In the genomic region with DNA sequence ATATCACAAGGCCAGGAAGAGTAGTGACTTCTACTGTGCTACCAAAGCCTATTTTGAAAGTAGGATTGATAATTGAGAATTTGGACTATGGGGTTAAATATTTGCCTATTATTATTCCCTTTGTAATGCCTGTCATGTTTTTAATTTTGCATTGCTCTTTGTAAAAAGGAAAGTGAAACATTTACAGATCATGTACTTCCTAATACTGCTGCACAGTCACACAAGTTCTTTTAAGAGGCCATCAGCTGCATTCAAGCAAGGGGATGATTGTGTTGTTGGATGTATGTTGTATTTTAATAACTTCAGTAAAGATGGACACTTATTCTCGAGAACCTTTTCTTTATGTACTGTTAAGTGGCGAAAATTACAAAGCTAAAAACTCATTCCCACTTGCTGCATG, we compare ENCODE assay signal across 24 cellular contexts.
A peak's percentile ranks its signal among the peaks of the same experiment; 100 is the strongest.
DNase-seq lines count a peak whose midpoint lies in the region; ATAC-seq lines count a peak whose summit lies in the region.
"Had no signal": no experiment of that assay in that cellular context is flagged by ENCODE, and none has a peak within 500 bp of the region (broad histone marks: within the 10 kb centered on the region; RNA-seq: fewer than 3 reads in every experiment).

No MANE protein-coding gene starts in this region.

- DNase-seq in MV-4-11 (lab: John Stamatoyannopoulos, UW) (peak; percentile 6), kidney tubule cell (ENCODE audit: low spot score) (no peak), NCI-H2107 (lab: John Stamatoyannopoulos, UW) (no peak), NCI-H2081 treated with DMSO at 0.1 percent for 48 hours (lab: John Stamatoyannopoulos, UW) (no peak)
- DNase-seq: activated CD4-positive, alpha-beta T cell treated with anti-CD3 and anti-CD28 coated beads for 4 hours; activated gamma-delta T cell; amygdala; CD8-positive, alpha-beta T cell; DMS79 treated with DMSO at 0.1 percent for 48 hours; effector memory CD4-positive, alpha-beta T cell; head of caudate nucleus; immature natural killer cell; mammary epithelial cell; naive thymus-derived CD8-positive, alpha-beta T cell; NCI-H2171; posterior cingulate gyrus; small intestine; T1000 had no signal

- ATAC-seq in GM18502 (IDR thresholded peaks at IDR 0.05; ENCODE audit: poor library complexity, unreplicated experiment) (peak; percentile 73), GM19395 (IDR thresholded peaks at IDR 0.05; ENCODE audit: unreplicated experiment) (peak; percentile 75), HG02885 (IDR thresholded peaks at IDR 0.05; ENCODE audit: poor library complexity, unreplicated experiment) (peak; percentile 61), HG02763 (IDR thresholded peaks at IDR 0.05; ENCODE audit: unreplicated experiment) (no peak)
- ATAC-seq: CD8-positive, alpha-beta T cell; HepG2; naive thymus-derived CD8-positive, alpha-beta T cell; SK-N-SH treated with all-trans-retinoic acid at 6 μM for 48 hours had no signal
